ENCODE assay signal across 28 cellular contexts in genomic region chr1:52182874-52183400, GRCh38.
"Had no signal": no experiment of that assay in that cellular context is flagged by ENCODE, and none has a peak within 500 bp of the region (broad histone marks: within the 10 kb centered on the region; RNA-seq: fewer than 3 reads in every experiment).

No MANE protein-coding gene starts in this region.

- H3K27me3 Mint-ChIP-seq: stimulated activated naive CD8-positive, alpha-beta T cell treated with anti-CD3 and anti-CD28 coated beads, Interleukin-15, Interleukin-2, amounts not matched to agents 100 ng/mL and 50 ng/mL, for 24 hours had no signal

- FAIRE-seq: pancreas, TTC549 had no signal

- H3K36me3 ChIP-seq: adrenal gland, ascending aorta, brain microvascular endothelial cell, left lung, neutrophil, pancreas, transverse colon, uterus had no signal

- H3K4me3 ChIP-seq: adrenal gland, ascending aorta, left lung, pancreas, transverse colon, uterus had no signal

- H3K4me1 Mint-ChIP-seq: natural killer cell had no signal

- H3K9me3 Mint-ChIP-seq: natural killer cell; stimulated activated naive CD8-positive, alpha-beta T cell treated with anti-CD3 and anti-CD28 coated beads, Interleukin-15, Interleukin-2, amounts not matched to agents 100 ng/mL and 50 ng/mL, for 24 hours had no signal

- ATAC-seq: activated CD8-positive, alpha-beta T cell treated with anti-CD3 and anti-CD28 coated beads, Interleukin-2, amount 10 ng/mL, durations not matched to agents 7 days and 5 days; activated naive CD4-positive, alpha-beta T cell treated with anti-CD3 and anti-CD28 coated beads, Interleukin-2, amount 50 U/mL, for 72 hours; foreskin keratinocyte; left lung; natural killer cell; pancreas; right cardiac atrium had no signal

- H3K27me3 ChIP-seq: adrenal gland, ascending aorta, brain microvascular endothelial cell, foreskin keratinocyte, left lung, neutrophil, pancreas, transverse colon, uterus had no signal

- H3K36me3 Mint-ChIP-seq: activated naive CD4-positive, alpha-beta T cell treated with anti-CD3 and anti-CD28 coated beads, Interleukin-2, amount 50 U/mL, for 72 hours; natural killer cell had no signal

- H3K27ac Mint-ChIP-seq: activated CD8-positive, alpha-beta T cell treated with anti-CD3 and anti-CD28 coated beads, Interleukin-2, amount 10 ng/mL, durations not matched to agents 7 days and 5 days; activated naive CD4-positive, alpha-beta T cell treated with anti-CD3 and anti-CD28 coated beads, Interleukin-2, amount 50 U/mL, for 72 hours; natural killer cell; stimulated activated naive CD8-positive, alpha-beta T cell treated with anti-CD3 and anti-CD28 coated beads, Interleukin-15, Interleukin-2, amounts not matched to agents 100 ng/mL and 50 ng/mL, for 24 hours had no signal

- H3K4me1 ChIP-seq: foreskin keratinocyte, left lung, uterus had no signal

- H3K9me3 ChIP-seq: adrenal gland, ascending aorta, left lung, neutrophil, pancreas, transverse colon, uterus had no signal

- H3K4me3 Mint-ChIP-seq: activated CD8-positive, alpha-beta T cell treated with anti-CD3 and anti-CD28 coated beads, Interleukin-2, amount 10 ng/mL, durations not matched to agents 7 days and 5 days; natural killer cell; stimulated activated naive CD8-positive, alpha-beta T cell treated with anti-CD3 and anti-CD28 coated beads, Interleukin-15, Interleukin-2, amounts not matched to agents 100 ng/mL and 50 ng/mL, for 24 hours had no signal

- DNase-seq: activated CD4-positive, alpha-beta T cell treated with anti-CD3 and anti-CD28 coated beads for 1 hour; activated CD4-positive, alpha-beta T cell treated with anti-CD3 and anti-CD28 coated beads, Interleukin-2, amount 50 U/mL, for 1 hour; activated CD8-positive, alpha-beta T cell treated with anti-CD3 and anti-CD28 coated beads, Interleukin-2, amount 10 ng/mL, durations not matched to agents 7 days and 5 days; activated gamma-delta T cell treated with Interleukin-2 at 50 U/mL for 16 hours; activated T-cell treated with anti-CD3 and anti-CD28 coated beads, Interleukin-2, amount 50 U/mL, for 1 hour; adrenal gland; brain microvascular endothelial cell; caudate nucleus; dermis blood vessel endothelial cell; effector CD8-positive, alpha-beta T cell; foreskin keratinocyte; hippocampal formation; kidney glomerular epithelial cell; left lung; midbrain; natural killer cell; pancreas; right cardiac atrium; stimulated activated CD4-positive, alpha-beta T cell treated with anti-CD3 and anti-CD28 coated beads, Interleukin-12 subunit alpha, Interleukin-12 subunit beta, amount 100 ng/mL, for 4 hours; stimulated activated CD4-positive, alpha-beta T cell treated with anti-CD3 and anti-CD28 coated beads, Interleukin-1b, Interleukin-23, amount 100 ng/mL, for 48 hours; substantia nigra; transverse colon; uterus had no signal

- H3K27ac ChIP-seq: adrenal gland, ascending aorta, brain microvascular endothelial cell, foreskin keratinocyte, left lung, neutrophil, pancreas, transverse colon, uterus had no signal
